ENCODE assay signal across 7 cellular contexts in genomic region chr17:74212262-74212912, GRCh38. TPM values are rescaled to one million over a fixed set of nuclear protein-coding genes. Genes with fewer than 3 reads are reported as not detected.
A peak's percentile ranks its signal among the peaks of the same experiment; 100 is the strongest.
DNase-seq lines count a peak whose midpoint lies in the region; ATAC-seq lines count a peak whose summit lies in the region.

No MANE protein-coding gene starts in this region.

- ATAC-seq in GM21447 (IDR thresholded peaks at IDR 0.05; ENCODE audit: unreplicated experiment) (peak; percentile 2), HG02623 (IDR thresholded peaks at IDR 0.05; ENCODE audit: unreplicated experiment) (no peak)

- DNase-seq in MG63 (peak; percentile 50), astrocyte of the hippocampus (ENCODE audit: low read depth, low spot score) (peak; percentile 42), islet precursor cell (peak; percentile 83), OCI-M2 (lab: John Stamatoyannopoulos, UW; ENCODE audit: unreplicated experiment) (no peak)
- peak; percentile 40 for DNase-seq in stimulated activated naive CD4-positive, alpha-beta T cell treated with Interleukin-2 at 50 U/mL for 16 hours (lab: John Stamatoyannopoulos, UW)

- no peaks in the 10 kb centered on the region for H3K9me3 ChIP-seq in MG63

- H3K4me3 ChIP-seq in MG63 = peak overlapping the region; percentile 50

- no peaks in the 10 kb centered on the region for H3K27me3 ChIP-seq in MG63

- peaks cover 40% of the 10 kb centered on the region for H3K36me3 ChIP-seq in MG63

RNA-seq across cellular contexts. Expression of gene TTYH2, which starts 1.0 kb away (rescaled TPM):
- 1.8 and 1.9 TPM in 2 replicates for total RNA-seq in MG63 (2014; rRNA removed; shearing (Covaris generic); ENCODE audit: low replicate concordance)

RNA-seq across cellular contexts. Expression of gene RPL38, which starts 8.9 kb away (rescaled TPM):
- 1,119 and 3,764 TPM in 2 replicates for total RNA-seq in MG63 (2014; rRNA removed; shearing (Covaris generic); ENCODE audit: low replicate concordance)
